Comparison of ENCODE assay signal across 11 cellular contexts in genomic region chr15:85555875-85556617, GRCh38.
DNase-seq lines count a peak whose midpoint lies in the region; ATAC-seq and TF ChIP-seq lines count a peak whose summit lies in the region.
"Had no signal": no experiment of that assay in that cellular context is flagged by ENCODE, and none has a peak within 500 bp of the region (broad histone marks: within the 10 kb centered on the region; RNA-seq: fewer than 3 reads in every experiment).

No MANE protein-coding gene starts in this region.

- WGBS in hepatocyte (ENCODE audit: low lambda C conversion rate, missing lambda C conversion rate), result 94% methylated on average over 5 of the region's 5 CpGs

- DNase-seq in T-helper 1 cell (no peak), HL-60 (ENCODE audit: low read depth in 1 of 2, low spot score in 1 of 2) (no peak), hepatocyte (ENCODE audit: low spot score) (no peak), NCI-H69 (lab: John Stamatoyannopoulos, UW) (no peak), brain microvascular endothelial cell (no peak)
- DNase-seq: 8988T; effector memory CD8-positive, alpha-beta T cell; NCI-H2171 treated with DMSO at 0.1 percent for 48 hours had no signal

- H3K4me1 ChIP-seq in neutrophil (ENCODE audit: control insufficient read depth in 1 of 2, insufficient read depth in 1 of 2, low read depth in 1 of 2, low read length in 1 of 2) (peaks cover 83% of the 10 kb centered on the region in 2 experiments), hepatocyte (ENCODE audit: insufficient read depth) (peaks cover 6% of the 10 kb centered on the region)

- H3K27ac Mint-ChIP-seq in T-helper 1 cell treated with Interleukin-12 subunit alpha and Interleukin-12 subunit beta and Interleukin-4 antibody, amounts not matched to agents 30 μg/mL and 1 μg/mL, for 36 hours, result peak overlapping the region; percentile 17

- H2AFZ ChIP-seq in hepatocyte, result no peak overlapping the region

- no peaks in the 10 kb centered on the region for H3K27me3 Mint-ChIP-seq in T-helper 1 cell treated with Interleukin-12 subunit alpha and Interleukin-12 subunit beta and Interleukin-4 antibody, amounts not matched to agents 30 μg/mL and 1 μg/mL, for 36 hours (ENCODE audit: low read depth)
- H3K27me3 Mint-ChIP-seq: effector memory CD8-positive, alpha-beta T cell had no signal

- peaks cover 9% of the 10 kb centered on the region for H3K36me3 Mint-ChIP-seq in T-helper 1 cell treated with Interleukin-12 subunit alpha and Interleukin-12 subunit beta and Interleukin-4 antibody, amounts not matched to agents 30 μg/mL and 1 μg/mL, for 36 hours (ENCODE audit: low read depth)

- peaks cover 32% of the 10 kb centered on the region for H3K4me1 Mint-ChIP-seq in T-helper 1 cell treated with Interleukin-12 subunit alpha and Interleukin-12 subunit beta and Interleukin-4 antibody, amounts not matched to agents 30 μg/mL and 1 μg/mL, for 36 hours (ENCODE audit: low read depth)

- H3K27me3 ChIP-seq in HL-60 (ENCODE audit: insufficient read depth, poor library complexity, severe bottlenecking) (no peaks in the 10 kb centered on the region), neutrophil (no peaks in the 10 kb centered on the region), hepatocyte (no peaks in the 10 kb centered on the region), brain microvascular endothelial cell (replicated peaks) (no peaks in the 10 kb centered on the region)

- no peaks in the 10 kb centered on the region for H3K9me2 ChIP-seq in hepatocyte (replicated peaks; ENCODE audit: insufficient read depth)

- no peaks in the 10 kb centered on the region for H4K20me1 ChIP-seq in hepatocyte (ENCODE audit: insufficient read depth, poor library complexity, severe bottlenecking)

- H3K4me3 ChIP-seq in HL-60 (replicated peaks; ENCODE audit: insufficient read depth, low read length) (peak overlapping the region; percentile 36), neutrophil (ENCODE audit: low read depth in 1 of 2, low read length in 1 of 2) (peak overlapping the region; percentile 69 to 82), hepatocyte (no peak overlapping the region), brain microvascular endothelial cell (ENCODE audit: low read depth, low read length) (no peak overlapping the region)

- no peaks in the 10 kb centered on the region for H3K36me3 ChIP-seq in neutrophil
- no peaks in the 10 kb centered on the region for H3K36me3 ChIP-seq in hepatocyte (replicated peaks; ENCODE audit: insufficient read depth, low read depth)
- no peaks in the 10 kb centered on the region for H3K36me3 ChIP-seq in brain microvascular endothelial cell (replicated peaks)

- peak overlapping the region; percentile 66 for H3K27ac ChIP-seq in HL-60 (replicated peaks)
- peak overlapping the region; percentile 88 for H3K27ac ChIP-seq in neutrophil
- H3K27ac ChIP-seq in hepatocyte, result no peak overlapping the region
- H3K27ac ChIP-seq in brain microvascular endothelial cell, result no peak overlapping the region

- H3K4me2 ChIP-seq in hepatocyte, result no peak overlapping the region

- peak; percentile 68 for ATAC-seq in HG02623 (IDR thresholded peaks at IDR 0.05; ENCODE audit: unreplicated experiment)
- ATAC-seq: effector memory CD8-positive, alpha-beta T cell had no signal

- no peak for TF ChIP-seq CTCF in HL-60 (IDR thresholded peaks at IDR 0.05; ENCODE audit: insufficient read depth, low read length)
- no peak for TF ChIP-seq CTCF in neutrophil (IDR thresholded peaks at IDR 0.05)
- no peak for TF ChIP-seq CTCF in hepatocyte (IDR thresholded peaks at IDR 0.05; ENCODE audit: poor library complexity)
- TF ChIP-seq CTCF in brain microvascular endothelial cell (IDR thresholded peaks at IDR 0.05; ENCODE audit: low read depth, low read length, missing control alignments), result no peak

- H3K4me3 Mint-ChIP-seq in T-helper 1 cell treated with Interleukin-12 subunit alpha and Interleukin-12 subunit beta and Interleukin-4 antibody, amounts not matched to agents 30 μg/mL and 1 μg/mL, for 36 hours, result peak overlapping the region; percentile 0

- H3K9me3 ChIP-seq in neutrophil (no peaks in the 10 kb centered on the region), hepatocyte (ENCODE audit: low read depth) (no peaks in the 10 kb centered on the region)

- in situ Hi-C loops in brain microvascular endothelial cell (cut with HindIII; ENCODE audit: low pct_ligation_motif_present, low sequenced_read_pairs), result no loop called here

- H3K9me3 Mint-ChIP-seq in T-helper 1 cell treated with Interleukin-12 subunit alpha and Interleukin-12 subunit beta and Interleukin-4 antibody, amounts not matched to agents 30 μg/mL and 1 μg/mL, for 36 hours, result no peaks in the 10 kb centered on the region
- H3K9me3 Mint-ChIP-seq: effector memory CD8-positive, alpha-beta T cell had no signal

- peaks cover 38% of the 10 kb centered on the region for H3K79me2 ChIP-seq in hepatocyte

Comparison
In these comparisons a context has a peak if more than half of its experiments do, and no peak if none do; other contexts are left out.
1. H3K27ac ChIP-seq: peak in HL-60 (single experiment) and neutrophil (single experiment); none in hepatocyte (single experiment) and brain microvascular endothelial cell (single experiment).
2. H3K4me3 ChIP-seq: peak in HL-60 (single experiment) and neutrophil (2 of 2); none in hepatocyte (single experiment) and brain microvascular endothelial cell (single experiment).